ENCODE assay signal across 9 cellular contexts in the genomic region with DNA sequence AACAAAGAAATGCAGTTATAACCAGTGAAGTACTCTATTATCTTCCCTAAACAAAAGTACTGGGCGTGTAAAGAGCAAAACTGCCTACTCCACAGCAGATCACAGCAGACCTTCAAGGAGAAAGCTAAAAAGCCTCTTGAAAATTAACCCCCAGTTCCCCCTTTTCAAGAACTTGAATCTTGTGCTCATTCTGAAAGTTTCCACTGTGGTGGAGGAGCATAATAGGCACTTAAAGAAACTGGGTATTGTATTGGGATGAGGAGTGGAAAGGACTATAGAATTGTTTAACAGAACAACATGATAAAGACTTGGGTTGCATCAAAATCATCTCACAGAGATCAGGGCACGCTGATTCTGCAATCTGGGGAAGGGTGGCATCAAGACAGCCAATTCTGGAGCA. TPM values are rescaled to one million over a fixed set of nuclear protein-coding genes. Genes with fewer than 3 reads are reported as not detected.
DNase-seq lines count a peak whose midpoint lies in the region; ATAC-seq and TF ChIP-seq lines count a peak whose summit lies in the region.
"Had no signal": no experiment of that assay in that cellular context is flagged by ENCODE, and none has a peak within 500 bp of the region (broad histone marks: within the 10 kb centered on the region; RNA-seq: fewer than 3 reads in every experiment).

No MANE protein-coding gene starts in this region.

- peak overlapping the region; percentile 96 for H3K27ac ChIP-seq in left ventricle myocardium inferior (replicated peaks)
- H3K27ac ChIP-seq in adrenal gland: peak overlapping the region in 3 of 5 donors; percentile 69 to 95 (median 95)
- H3K27ac ChIP-seq in lower lobe of right lung: peak overlapping the region; percentile 94
- H3K27ac ChIP-seq in uterus: peak overlapping the region; percentile 82 to 88
- H3K27ac ChIP-seq: cardiac muscle cell had no signal

- intact Hi-C loops in left ventricle myocardium inferior (cut with micrococcal nuclease) (loop anchor here (10.0 kb wide), 1 partner anchor 89 kb away; no protein-coding TSS in a partner anchor), left ventricle myocardium superior (cut with micrococcal nuclease) (no loop called here), adrenal gland (cut with DNase I) (loop anchor here in 1 of 2 donors (10.0 kb wide), 1 partner anchor 69 kb away; a partner anchor contains a TSS), lower lobe of right lung (cut with DNase I) (no loop called here), uterus (cut with DNase I; ENCODE audit: low total_unique reads) (no loop called here)

- no peaks in the 10 kb centered on the region for H3K9me3 ChIP-seq in left ventricle myocardium inferior (replicated peaks)
- H3K9me3 ChIP-seq in adrenal gland (replicated peaks in 1 of 3): no peaks in the 10 kb centered on the region
- no peaks in the 10 kb centered on the region for H3K9me3 ChIP-seq in lower lobe of right lung
- no peaks in the 10 kb centered on the region for H3K9me3 ChIP-seq in uterus

- H3K4me1 ChIP-seq in left ventricle myocardium inferior (peaks cover 69% of the 10 kb centered on the region), adrenal gland (replicated peaks in 1 of 2) (peaks cover 7 to 26% of the 10 kb centered on the region in 2 donors), lower lobe of right lung (peaks cover 46% of the 10 kb centered on the region), uterus (peaks cover 0 to 5% of the 10 kb centered on the region in 2 donors)

- H3K4me3 ChIP-seq in left ventricle myocardium inferior: peak overlapping the region; percentile 83
- H3K4me3 ChIP-seq in adrenal gland: no peak overlapping the region
- H3K4me3 ChIP-seq in lower lobe of right lung: peak overlapping the region; percentile 89
- no peak overlapping the region for H3K4me3 ChIP-seq in uterus
- H3K4me3 ChIP-seq: cardiac muscle cell had no signal

- in situ Hi-C loops in ACHN (cut with HindIII; ENCODE audit: low pct_ligation_motif_present, low pct_unique_long_range_greater_than_20kb, low sequenced_read_pairs): no loop called here

- TF ChIP-seq POLR2A in adrenal gland (IDR thresholded peaks at IDR 0.05): no peak
- no peak for TF ChIP-seq POLR2A in uterus (IDR thresholded peaks at IDR 0.05)

- 71 to 82% (median 76%) methylated on average over 2 of the region's 2 CpGs for whole genome bisulfite sequencing in adrenal gland, 4 donors

- H3K27me3 ChIP-seq in left ventricle myocardium inferior (ENCODE audit: low read depth) (no peaks in the 10 kb centered on the region), adrenal gland (no peaks in the 10 kb centered on the region), lower lobe of right lung (ENCODE audit: low read depth) (no peaks in the 10 kb centered on the region), uterus (no peaks in the 10 kb centered on the region)
- H3K27me3 ChIP-seq: cardiac muscle cell had no signal

- DNase-seq in left ventricle myocardium inferior (no peak), left ventricle myocardium superior (no peak), adrenal gland (peak in 1 of 7 donors; percentile 13), lower lobe of right lung (no peak), uterus (no peak), cortex of kidney (lab: John Stamatoyannopoulos, UW) (no peak), ACHN (no peak)

- TF ChIP-seq CTCF in left ventricle myocardium inferior (IDR thresholded peaks at IDR 0.05; ENCODE audit: borderline replicate concordance) (no peak), adrenal gland (IDR thresholded peaks at IDR 0.05) (no peak), lower lobe of right lung (IDR thresholded peaks at IDR 0.05) (no peak), uterus (IDR thresholded peaks at IDR 0.05) (no peak)

- no peak for ATAC-seq in left ventricle myocardium superior
- no peak for ATAC-seq in lower lobe of right lung
- no peak for ATAC-seq in HG03025 (IDR thresholded peaks at IDR 0.05; ENCODE audit: low FRiP score, unreplicated experiment)

- H3K36me3 ChIP-seq in left ventricle myocardium inferior: peaks cover 6% of the 10 kb centered on the region
- H3K36me3 ChIP-seq in adrenal gland (replicated peaks in 1 of 2): no peaks in the 10 kb centered on the region
- peaks cover 20% of the 10 kb centered on the region for H3K36me3 ChIP-seq in lower lobe of right lung
- no peaks in the 10 kb centered on the region for H3K36me3 ChIP-seq in uterus
- H3K36me3 ChIP-seq: cardiac muscle cell had no signal

RNA-seq across cellular contexts. Expression of a gene that starts 2.0 kb away (rescaled TPM):
- total RNA-seq in left ventricle myocardium inferior: 5.4 TPM
- total RNA-seq in left ventricle myocardium superior: 4.5 TPM
- 10 to 100 TPM in 7 of 8 donors, 1 to 10 TPM in 1; 6.1 to 18.7 (median 13.0) TPM for total RNA-seq in adrenal gland
- polyA plus RNA-seq in adrenal gland: 10 to 100 TPM in 2 of 3 donors, 1 to 10 TPM in 1; 7.4 to 12.7 (median 10.5) TPM
- 8.3 TPM for total RNA-seq in lower lobe of right lung
- total RNA-seq in uterus: 10 to 100 TPM in 3 of 4 donors, 1 to 10 TPM in 1; 2.6 to 53.8 (median 14.5) TPM

RNA-seq across cellular contexts. Expression of a gene that starts 51.1 kb away (rescaled TPM):
- total RNA-seq in left ventricle myocardium inferior (not detected), left ventricle myocardium superior (not detected), adrenal gland (under 1 TPM in 1 of 8 donors, not detected in 7; 0.14 TPM), lower lobe of right lung (not detected), uterus (not detected)
- under 1 TPM in 1 of 3 donors, not detected in 2; 0.07 TPM for polyA plus RNA-seq in adrenal gland
- total RNA-seq: cardiac muscle cell had no signal

Comparison
In these comparisons a context has a peak if more than half of its experiments do, and no peak if none do; other contexts are left out.
1. H3K4me3 ChIP-seq: peak in left ventricle myocardium inferior (single experiment) and lower lobe of right lung (single experiment); none in adrenal gland (0 of 4) and uterus (0 of 2).
2. Peak in every context shown above with its lines, with median percentiles within 50 percentile points of each other: H3K27ac ChIP-seq.